In the genomic region with DNA sequence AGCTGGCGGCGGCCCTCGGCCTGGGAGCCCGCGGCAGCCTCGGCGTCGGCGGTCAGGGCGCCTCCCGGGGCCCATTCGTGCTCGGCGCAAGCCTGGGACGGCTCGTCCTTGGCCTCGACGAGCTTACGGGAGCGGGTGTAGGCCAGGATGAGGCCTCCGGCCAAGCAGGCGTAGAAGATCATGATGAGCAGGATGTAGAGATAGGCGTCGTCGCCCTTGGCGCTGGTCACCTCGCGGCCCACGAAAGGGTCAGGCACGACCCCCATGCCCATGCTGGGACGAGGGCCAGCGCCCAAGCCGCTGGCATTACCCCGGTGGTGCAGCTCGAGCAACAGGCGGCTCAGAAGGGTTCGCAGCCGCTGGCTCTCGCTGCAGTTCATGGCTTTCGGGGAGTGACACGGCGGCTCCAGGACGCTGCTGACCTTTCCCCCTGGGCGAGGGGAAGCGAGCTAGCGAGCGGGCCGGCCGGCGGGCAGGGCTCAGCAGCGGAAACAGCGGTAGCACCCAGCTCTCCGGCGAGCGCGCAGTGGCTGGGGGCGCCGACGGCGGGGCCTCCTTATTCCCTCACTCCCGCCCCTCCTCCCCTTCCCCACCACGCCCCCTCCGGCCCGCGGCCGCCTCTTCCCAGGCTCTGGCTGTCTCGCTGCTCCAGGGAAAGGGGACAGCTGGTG, we compare ENCODE assay signal across 12 cellular contexts. TPM values are rescaled to one million over a fixed set of nuclear protein-coding genes. Genes with fewer than 3 reads are reported as not detected.
A peak's percentile ranks its signal among the peaks of the same experiment; 100 is the strongest.
DNase-seq lines count a peak whose midpoint lies in the region; ATAC-seq and TF ChIP-seq lines count a peak whose summit lies in the region.
"Had no signal": no experiment of that assay in that cellular context is flagged by ENCODE, and none has a peak within 500 bp of the region (broad histone marks: within the 10 kb centered on the region; RNA-seq: fewer than 3 reads in every experiment).

A gene with protein sequence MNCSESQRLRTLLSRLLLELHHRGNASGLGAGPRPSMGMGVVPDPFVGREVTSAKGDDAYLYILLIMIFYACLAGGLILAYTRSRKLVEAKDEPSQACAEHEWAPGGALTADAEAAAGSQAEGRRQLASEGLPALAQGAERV (minus strand): TSS at position 532 of the 671 bp plus-strand sequence. CDS start 152 bp downstream, at position 380.

- H3K4me1 Mint-ChIP-seq in CD14-positive monocyte (peaks cover 39% of the 10 kb centered on the region), osteocyte (ENCODE audit: unreplicated experiment) (peaks cover 30% of the 10 kb centered on the region)

- TF ChIP-seq CTCF in CD14-positive monocyte (IDR thresholded peaks at IDR 0.05) (no peak), osteocyte (IDR thresholded peaks at IDR 0.05) (no peak)

- peaks cover 11% of the 10 kb centered on the region for H3K27me3 ChIP-seq in adipocyte (replicated peaks; ENCODE audit: control insufficient read depth, insufficient read depth, low read length)

- no peaks in the 10 kb centered on the region for H3K4me1 ChIP-seq in adipocyte (ENCODE audit: control insufficient read depth, insufficient read depth, low read length)

- peak; percentile 42 for DNase-seq in CD14-positive monocyte (ENCODE audit: low spot score)
- no peak for DNase-seq in adipocyte (ENCODE audit: low read depth)
- DNase-seq in left ventricle myocardium superior, result peak; percentile 27
- DNase-seq in osteocyte (ENCODE audit: extremely low spot score, unreplicated experiment), result no peak
- DNase-seq in COR-L47 (lab: John Stamatoyannopoulos, UW), result no peak
- DNase-seq in SW480 (ENCODE audit: low spot score), result no peak
- no peak for DNase-seq in midbrain (lab: John Stamatoyannopoulos, UW)
- DNase-seq: Kasumi-1; NCI-H2171; stimulated activated CD4-positive, alpha-beta T cell treated with anti-CD3 and anti-CD28 coated beads, Interleukin-15, amount 100 ng/mL, for 24 hours; stimulated activated naive B cell treated with anti-CD40 and anti-IgM and Interleukin-4, amounts not matched to agents 10 μg/mL and 1 μg/mL and 100 μg/mL, for 72 hours had no signal

- H3K27me3 Mint-ChIP-seq in CD14-positive monocyte (ENCODE audit: low read depth in 3 of 3) (peaks cover 0 to 9% (median 0%) of the 10 kb centered on the region in 3 donors), osteocyte (ENCODE audit: unreplicated experiment) (no peaks in the 10 kb centered on the region)

- intact Hi-C loops in CD14-positive monocyte (cut with micrococcal nuclease), result no loop called here
- intact Hi-C loops in left ventricle myocardium superior (cut with micrococcal nuclease), result no loop called here

- ATAC-seq in left ventricle myocardium superior (no peak), HG03457 (IDR thresholded peaks at IDR 0.05; ENCODE audit: unreplicated experiment) (no peak)
- ATAC-seq: stimulated activated naive B cell treated with anti-CD40 and anti-IgM and Interleukin-4, amounts not matched to agents 10 μg/mL and 1 μg/mL and 100 μg/mL, for 72 hours had no signal

- H3K9ac ChIP-seq in adipocyte (ENCODE audit: low read length), result no peak within 1 kb of the TSS

- H3K36me3 Mint-ChIP-seq in CD14-positive monocyte (peaks cover 0 to 5% of the 10 kb centered on the region in 2 donors), osteocyte (ENCODE audit: unreplicated experiment) (no peaks in the 10 kb centered on the region)

- H3K4me3 ChIP-seq in adipocyte (ENCODE audit: low read length), result peak within 1 kb of the TSS; percentile 35

- H3K9me3 Mint-ChIP-seq in CD14-positive monocyte (peaks cover 0 to 3% (median 1%) of the 10 kb centered on the region in 7 donors), osteocyte (ENCODE audit: unreplicated experiment) (no peaks in the 10 kb centered on the region)
- H3K9me3 Mint-ChIP-seq: stimulated activated naive B cell treated with anti-CD40 and anti-IgM and Interleukin-4, amounts not matched to agents 10 μg/mL and 1 μg/mL and 100 μg/mL, for 72 hours had no signal

- H3K36me3 ChIP-seq in adipocyte (ENCODE audit: control insufficient read depth, insufficient read depth, low read length, severe bottlenecking), result no peaks in the 10 kb centered on the region

- peaks cover 8% of the 10 kb centered on the region for H3K9me3 ChIP-seq in adipocyte (ENCODE audit: control insufficient read depth, low read length)

- H3K4me3 Mint-ChIP-seq in CD14-positive monocyte (peak within 1 kb of the TSS; percentile 42 to 59), osteocyte (ENCODE audit: unreplicated experiment) (peak within 1 kb of the TSS; percentile 50)
- H3K4me3 Mint-ChIP-seq: stimulated activated naive B cell treated with anti-CD40 and anti-IgM and Interleukin-4, amounts not matched to agents 10 μg/mL and 1 μg/mL and 100 μg/mL, for 72 hours had no signal

- peak within 1 kb of the TSS in 1 of 7 donors; percentile 73 for H3K27ac Mint-ChIP-seq in CD14-positive monocyte
- no peak within 1 kb of the TSS for H3K27ac Mint-ChIP-seq in osteocyte (ENCODE audit: unreplicated experiment)
- H3K27ac Mint-ChIP-seq: stimulated activated naive B cell treated with anti-CD40 and anti-IgM and Interleukin-4, amounts not matched to agents 10 μg/mL and 1 μg/mL and 100 μg/mL, for 72 hours had no signal

RNA-seq across cellular contexts. Expression of the gene that starts here (rescaled TPM):
- polyA plus RNA-seq in CD14-positive monocyte, result under 1 TPM; 0.12 to 0.39 TPM
- not detected for total RNA-seq in left ventricle myocardium superior
- 0.24 and 0.70 TPM in 2 replicates for total RNA-seq in osteocyte

Comparison
In these comparisons a context has a peak if more than half of its experiments do, and no peak if none do; other contexts are left out.
1. Peak in DNase-seq in CD14-positive monocyte; RNA of the gene not detected or under 1 TPM.
2. Peak in DNase-seq in left ventricle myocardium superior; RNA of the gene not detected or under 1 TPM.